1 cellular context compared by ENCODE assay signal in the genomic region with DNA sequence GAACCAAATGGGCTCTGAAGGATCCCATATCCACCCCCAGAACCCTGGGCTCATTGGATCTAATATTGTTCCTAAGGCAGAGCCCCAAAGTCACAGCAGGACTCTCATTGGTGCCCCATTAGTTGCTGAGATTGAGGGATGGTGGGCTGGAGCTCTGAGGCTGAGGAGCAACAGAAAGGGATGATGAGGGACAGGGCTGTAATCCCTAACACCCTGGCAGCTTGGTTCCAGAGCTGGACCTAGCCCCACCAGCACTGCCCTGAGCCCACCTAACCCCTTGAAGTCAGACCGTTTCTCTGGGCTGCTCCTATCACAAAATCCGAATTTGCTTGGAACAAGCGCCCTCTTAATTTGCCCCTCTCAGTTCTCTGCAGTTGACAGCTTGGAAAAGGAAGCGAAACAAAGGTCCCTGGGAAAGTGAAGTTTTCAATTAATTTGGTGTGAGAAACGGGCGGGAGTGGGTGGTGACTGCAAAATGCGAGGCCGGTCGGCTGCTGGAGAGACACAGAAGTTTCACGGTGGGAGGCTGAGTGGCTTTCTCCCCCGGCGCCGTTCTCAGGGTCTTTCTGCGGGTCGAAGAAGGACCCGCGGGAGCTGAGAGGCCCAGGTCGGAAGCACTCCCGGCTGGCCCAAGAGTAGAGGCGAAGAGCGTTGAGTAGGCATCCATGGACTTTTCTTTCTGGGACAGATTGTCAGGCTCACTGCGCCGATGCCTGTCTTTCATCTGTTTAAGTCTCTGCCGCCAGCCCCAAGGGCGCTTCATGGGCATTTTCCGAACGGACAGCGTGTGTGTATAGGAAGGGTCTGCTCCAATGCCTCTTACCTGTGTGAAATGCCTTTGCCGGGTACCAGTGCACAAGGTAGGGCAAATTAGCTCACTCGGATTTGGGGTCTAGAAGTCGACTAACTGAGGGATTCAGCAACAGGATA.
TF ChIP-seq lines count a peak whose summit lies in the region.

No MANE protein-coding gene starts in this region.

TF ChIP-seq in GM23338, 12 proteins besides CTCF, POLR2A, EP300 and RAD21:
- TF ChIP-seq ETS1 (IDR thresholded peaks at IDR 0.05) = no peak
- peak; percentile 96 for TF ChIP-seq EZH2phosphoT487 (IDR thresholded peaks at IDR 0.05; ENCODE audit: unreplicated experiment)
- peak; percentile 95 for TF ChIP-seq EZH2 (IDR thresholded peaks at IDR 0.05; ENCODE audit: low read depth, unreplicated experiment)
